In the genomic region with DNA sequence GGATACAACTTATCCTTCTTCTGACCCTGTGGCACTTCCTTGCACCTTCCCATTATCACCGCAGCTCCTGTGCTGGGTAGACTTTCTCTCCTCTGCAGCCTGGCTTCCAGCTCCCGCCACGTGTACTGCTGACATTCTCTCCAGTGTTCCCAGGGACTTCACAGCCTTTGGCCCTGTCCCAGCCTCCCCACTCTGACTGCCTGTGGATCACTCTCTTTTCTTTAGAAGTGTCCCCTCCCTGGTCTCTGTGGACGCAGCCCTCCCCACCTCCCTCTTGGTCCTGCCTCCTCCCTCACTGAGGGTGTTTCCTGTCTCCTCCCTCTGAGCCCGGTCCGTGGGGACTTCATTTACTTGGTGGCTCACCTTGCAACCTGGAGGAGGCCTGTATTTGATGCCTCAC, we compare ENCODE assay signal across 13 cellular contexts. TPM values are rescaled to one million over a fixed set of nuclear protein-coding genes. Genes with fewer than 3 reads are reported as not detected.
DNase-seq lines count a peak whose midpoint lies in the region; TF ChIP-seq lines count a peak whose summit lies in the region.
"Had no signal": no experiment of that assay in that cellular context is flagged by ENCODE, and none has a peak within 500 bp of the region (broad histone marks: within the 10 kb centered on the region; RNA-seq: fewer than 3 reads in every experiment).

No MANE protein-coding gene starts in this region.

- H3K56ac ChIP-seq in mesendoderm (ENCODE audit: low read length): peak overlapping the region; percentile 29

- H3K4me1 ChIP-seq in endodermal cell (ENCODE audit: control insufficient read depth, insufficient read depth, low read length) (peaks cover 37% of the 10 kb centered on the region), mesendoderm (ENCODE audit: control insufficient read depth, low read depth, low read length) (peaks cover 49% of the 10 kb centered on the region), thyroid gland (peaks cover 85 to 99% of the 10 kb centered on the region in 2 donors)

- peaks cover 74% of the 10 kb centered on the region for H3K79me2 ChIP-seq in mesendoderm (ENCODE audit: control insufficient read depth, insufficient read depth, low read length)

- peaks cover 39% of the 10 kb centered on the region for H3K79me1 ChIP-seq in mesendoderm (ENCODE audit: low read length)

- H4K5ac ChIP-seq in mesendoderm (ENCODE audit: low read length): no peak overlapping the region

- intact Hi-C loops in thyroid gland (cut with DNase I): no loop called here

- H3K9me3 ChIP-seq in endodermal cell (ENCODE audit: control insufficient read depth, low read length) (no peaks in the 10 kb centered on the region), thyroid gland (no peaks in the 10 kb centered on the region)

- no peaks in the 10 kb centered on the region for H3K27me3 Mint-ChIP-seq in endodermal cell (ENCODE audit: insufficient read depth)
- H3K27me3 Mint-ChIP-seq: activated naive CD8-positive, alpha-beta T cell had no signal

- no peak overlapping the region for H3K23ac ChIP-seq in mesendoderm (ENCODE audit: low read length)

- H3K4me2 ChIP-seq in mesendoderm (ENCODE audit: low read length): no peak overlapping the region

- H3K4ac ChIP-seq in mesendoderm (ENCODE audit: low read depth, low read length): no peak overlapping the region

- TF ChIP-seq CTCF in endodermal cell (conservative IDR thresholded peaks at IDR 0.05) (no peak), thyroid gland (IDR thresholded peaks at IDR 0.05) (no peak)

- no peak overlapping the region for H3K18ac ChIP-seq in mesendoderm (ENCODE audit: low read length)

- peaks cover 89% of the 10 kb centered on the region for H3K4me1 Mint-ChIP-seq in endodermal cell

- DNase-seq in NCI-H1436 (lab: John Stamatoyannopoulos, UW): peak; percentile 40
- no peak for DNase-seq in NCI-H1436 treated with DMSO at 0.1 percent for 48 hours (lab: John Stamatoyannopoulos, UW)
- DNase-seq in endodermal cell: peak; percentile 68
- DNase-seq in mesendoderm: no peak
- peak; percentile 83 to 85 for DNase-seq in thyroid gland
- DNase-seq in NCI-H2107 treated with DMSO at 0.1 percent for 48 hours (lab: John Stamatoyannopoulos, UW; ENCODE audit: unreplicated experiment): no peak
- DNase-seq in cerebellar nuclear complex (lab: John Stamatoyannopoulos, UW): no peak
- no peak for DNase-seq in activated CD4-positive, CD25-positive, alpha-beta regulatory T cell treated with anti-CD3 and anti-CD28 coated beads, Interleukin-2, amount 50 U/mL, for 72 hours
- DNase-seq: CD8-positive, alpha-beta T cell; GF-D8; natural killer cell had no signal

- H3K27ac ChIP-seq in endodermal cell (ENCODE audit: low read depth, low read length) (peak overlapping the region; percentile 21), mesendoderm (ENCODE audit: low read depth, low read length) (no peak overlapping the region), thyroid gland (peak overlapping the region; percentile 49 to 69 (median 69))

- H3K9me3 Mint-ChIP-seq in endodermal cell: no peaks in the 10 kb centered on the region
- H3K9me3 Mint-ChIP-seq: CD8-positive, alpha-beta T cell; natural killer cell had no signal

- no peaks in the 10 kb centered on the region for H3K36me3 Mint-ChIP-seq in endodermal cell (ENCODE audit: low read depth)
- H3K36me3 Mint-ChIP-seq: activated naive CD8-positive, alpha-beta T cell; natural killer cell had no signal

- no peak overlapping the region for H2BK120ac ChIP-seq in mesendoderm (ENCODE audit: low read depth, low read length)

- WGBS in endodermal cell (ENCODE audit: insufficient coverage in 1 of 2, insufficient read length in 1 of 2), 2 experiments: 61 to 71% methylated on average over 4 to 6 of the region's 6 CpGs
- WGBS in mesendoderm (ENCODE audit: extremely low coverage, insufficient coverage, low lambda C conversion rate): no CpG with 5 or more reads among the region's 6 CpGs
- 10 to 19% methylated on average over 6 of the region's 6 CpGs for WGBS in thyroid gland, 2 donors

- H3K4me3 ChIP-seq in endodermal cell (ENCODE audit: low read length) (no peak overlapping the region), mesendoderm (ENCODE audit: low read length) (no peak overlapping the region), thyroid gland (replicated peaks in 1 of 3) (no peak overlapping the region)

- H3K9ac ChIP-seq in endodermal cell (ENCODE audit: extremely low read depth, low read length, poor library complexity, severe bottlenecking): no peak overlapping the region
- no peak overlapping the region for H3K9ac ChIP-seq in mesendoderm (ENCODE audit: low read length)

- H4K8ac ChIP-seq in mesendoderm (ENCODE audit: low read depth, low read length): no peak overlapping the region

- no peak overlapping the region for H2AK5ac ChIP-seq in mesendoderm (ENCODE audit: low read length)

- H3K36me3 ChIP-seq in endodermal cell (ENCODE audit: control insufficient read depth, insufficient read depth, low read length) (peaks cover 5% of the 10 kb centered on the region), mesendoderm (ENCODE audit: control insufficient read depth, insufficient read depth, low read length) (no peaks in the 10 kb centered on the region), thyroid gland (no peaks in the 10 kb centered on the region)

- H3K27ac Mint-ChIP-seq in endodermal cell: peak overlapping the region; percentile 13
- H3K27ac Mint-ChIP-seq: activated naive CD8-positive, alpha-beta T cell; CD8-positive, alpha-beta T cell; natural killer cell had no signal

- no peak for TF ChIP-seq POLR2A in thyroid gland (IDR thresholded peaks at IDR 0.05)

- H2BK5ac ChIP-seq in mesendoderm (ENCODE audit: low read length): no peak overlapping the region

- no peak overlapping the region for H3K4me3 Mint-ChIP-seq in endodermal cell
- H3K4me3 Mint-ChIP-seq: activated naive CD8-positive, alpha-beta T cell; CD8-positive, alpha-beta T cell; natural killer cell had no signal

- H3K27me3 ChIP-seq in endodermal cell (ENCODE audit: control insufficient read depth, insufficient read depth, low read length, poor library complexity, severe bottlenecking) (no peaks in the 10 kb centered on the region), mesendoderm (ENCODE audit: insufficient read depth, low read length, poor library complexity) (no peaks in the 10 kb centered on the region), thyroid gland (no peaks in the 10 kb centered on the region)

- no peak overlapping the region for H2BK15ac ChIP-seq in mesendoderm (replicated peaks; ENCODE audit: low read depth)

RNA-seq across cellular contexts. Expression of gene PDIA5, which starts 17.4 kb away (rescaled TPM):
- total RNA-seq in endodermal cell: 10 to 100 TPM; 57.5 to 68.3 TPM
- 28.6 TPM for polyA plus RNA-seq in endodermal cell (2013, experiment 1 of 2)
- 31.1 TPM for polyA plus RNA-seq in endodermal cell (2013, experiment 2 of 2)
- 28.4 TPM for polyA plus RNA-seq in mesendoderm (2013, experiment 1 of 2)
- 27.6 TPM for polyA plus RNA-seq in mesendoderm (2013, experiment 2 of 2)
- total RNA-seq in thyroid gland: 10 to 100 TPM; 34.0 to 52.4 (median 44.6) TPM

RNA-seq across cellular contexts. Expression of gene SEMA5B, which starts 56.6 kb away (rescaled TPM):
- total RNA-seq in endodermal cell: 10 to 100 TPM; 37.3 to 45.8 TPM
- polyA plus RNA-seq in endodermal cell (2013, experiment 1 of 2): 76.1 TPM
- 68.4 TPM for polyA plus RNA-seq in endodermal cell (2013, experiment 2 of 2)
- 2.2 TPM for polyA plus RNA-seq in mesendoderm (2013, experiment 1 of 2)
- 1.9 TPM for polyA plus RNA-seq in mesendoderm (2013, experiment 2 of 2)
- 1 to 10 TPM in 1 of 4 donors, under 1 TPM in 3; 0.56 to 5.3 (median 0.63) TPM for total RNA-seq in thyroid gland
- total RNA-seq: A172; CD8-positive, alpha-beta T cell had no signal

Comparison
In these comparisons a context has a peak if more than half of its experiments do, and no peak if none do; other contexts are left out.
1. DNase-seq: peak in NCI-H1436 (single experiment), endodermal cell (single experiment) and thyroid gland (2 of 2); none in NCI-H1436 treated with DMSO at 0.1 percent for 48 hours (single experiment), mesendoderm (single experiment), NCI-H2107 treated with DMSO at 0.1 percent for 48 hours (single experiment), cerebellar nuclear complex (0 of 2) and activated CD4-positive, CD25-positive, alpha-beta regulatory T cell treated with anti-CD3 and anti-CD28 coated beads, Interleukin-2, amount 50 U/mL, for 72 hours (single experiment).
2. RNA of gene SEMA5B, which starts 56.6 kb away (total RNA-seq): 37.3 to 45.8 TPM in endodermal cell; 0.56 to 5.3 TPM in thyroid gland; every median in the first group is over 4 times any median in the second.